Comparison of ENCODE assay signal across 8 cellular contexts in genomic region chr5:73792687-73793320, GRCh38.
DNase-seq lines count a peak whose midpoint lies in the region; ATAC-seq and TF ChIP-seq lines count a peak whose summit lies in the region.

No MANE protein-coding gene starts in this region.

- H3K79me2 ChIP-seq in Karpas-422 (ENCODE audit: low read length), result no peaks in the 10 kb centered on the region

- CTCF ChIA-PET in AG04450 (lab: Charles Lee), result interaction anchor here (0.6 to 11.6 kb wide), 46 partner anchors 9 to 857 kb away, joined by 3 to 352 read pairs (median 4); no protein-coding TSS in a partner anchor

- H3K4me2 ChIP-seq in Karpas-422 (ENCODE audit: low read depth, low read length, poor library complexity, severe bottlenecking), result no peak overlapping the region

- H3K9me3 ChIP-seq in AG04450 (ENCODE audit: control insufficient read depth, insufficient read depth, low read length), result no peaks in the 10 kb centered on the region
- H3K9me3 ChIP-seq in Karpas-422 (ENCODE audit: low read length), result no peaks in the 10 kb centered on the region

- no peak overlapping the region for H2AFZ ChIP-seq in Karpas-422 (ENCODE audit: low read length)

- intact Hi-C loops in posterior vena cava (cut with DNase I), result loop anchor here (5.0 kb wide), 2 partner anchors 201 to 206 kb away; no protein-coding TSS in a partner anchor

- H3K27ac ChIP-seq in AG04450 (ENCODE audit: low read depth, low read length), result no peak overlapping the region
- H3K27ac ChIP-seq in Karpas-422 (ENCODE audit: low read length), result no peak overlapping the region

- H3K36me3 ChIP-seq in Karpas-422 (ENCODE audit: insufficient read depth, low read length), result no peaks in the 10 kb centered on the region

- TF ChIP-seq CTCF in AG04450 (IDR thresholded peaks at IDR 0.05; ENCODE audit: low read depth, low read length) (peak; percentile 100), GM13977 (IDR thresholded peaks at IDR 0.05; ENCODE audit: extremely low read depth, insufficient read depth, missing control alignments) (peak; percentile 92)

- H3K9me2 ChIP-seq in Karpas-422 (replicated peaks; ENCODE audit: insufficient read depth, low read length), result no peaks in the 10 kb centered on the region

- H4K20me1 ChIP-seq in Karpas-422 (ENCODE audit: insufficient read depth, low read depth, low read length), result no peaks in the 10 kb centered on the region

- H3K4me3 ChIP-seq in AG04450 (ENCODE audit: low read depth, low read length) (no peak overlapping the region), Karpas-422 (ENCODE audit: low read length) (no peak overlapping the region)

- POLR2A ChIA-PET in AG04450 (lab: Yijun Ruan, JAX), result interaction anchor here (1.7 kb wide), 1 partner anchor 202 kb away, joined by 5 read pairs; no protein-coding TSS in a partner anchor

- H3K9ac ChIP-seq in Karpas-422 (ENCODE audit: low read length), result no peak overlapping the region

- DNase-seq in AG04450 (ENCODE audit: low read depth, low spot score) (no peak), GM13977 (ENCODE audit: low spot score) (peak; percentile 52), Karpas-422 (peak; percentile 84), SK-MEL-5 (ENCODE audit: low read depth, low spot score) (peak; percentile 80), glomerular visceral epithelial cell (ENCODE audit: extremely low spot score) (peak; percentile 79), posterior vena cava (ENCODE audit: low spot score) (peak; percentile 87)
- peak; percentile 65 for DNase-seq in activated naive CD4-positive, alpha-beta T cell treated with Interleukin-2 at 50 U/mL for 16 hours

- in situ Hi-C loops in GM13977 (cut with MboI; ENCODE audit: low pct_unique_long_range_greater_than_20kb, low sequenced_read_pairs, unreplicated experiment), result loop anchor here (5.0 kb wide), 1 partner anchor 206 kb away; no protein-coding TSS in a partner anchor
- in situ Hi-C loops in SK-MEL-5 (cut with HindIII; ENCODE audit: low pct_unique_long_range_greater_than_20kb, low sequenced_read_pairs), result no loop called here

- H3K27me3 ChIP-seq in AG04450 (ENCODE audit: control insufficient read depth, insufficient read depth, low read length), result no peaks in the 10 kb centered on the region
- no peaks in the 10 kb centered on the region for H3K27me3 ChIP-seq in Karpas-422 (ENCODE audit: low read length)

- no peak for ATAC-seq in HG02938 (IDR thresholded peaks at IDR 0.05; ENCODE audit: unreplicated experiment)

- H3K4me1 ChIP-seq in Karpas-422 (ENCODE audit: low read length), result no peaks in the 10 kb centered on the region
